15 cellular contexts compared by ENCODE assay signal in genomic region chr7:68125173-68125572, GRCh38.
"Had no signal": no experiment of that assay in that cellular context is flagged by ENCODE, and none has a peak within 500 bp of the region (broad histone marks: within the 10 kb centered on the region; RNA-seq: fewer than 3 reads in every experiment).

No MANE protein-coding gene starts in this region.

- H3K79me2 ChIP-seq: parathyroid adenoma had no signal

- H3K4me1 Mint-ChIP-seq: natural killer cell; stimulated activated effector memory CD8-positive, alpha-beta T cell treated with anti-CD3 and anti-CD28 coated beads, Interleukin-12 subunit alpha, Interleukin-12 subunit beta, amount 100 ng/mL, for 72 hours had no signal

- H3K27ac Mint-ChIP-seq: activated CD8-positive, alpha-beta T cell treated with anti-CD3 and anti-CD28 coated beads for 36 hours; activated naive CD8-positive, alpha-beta T cell; natural killer cell; stimulated activated effector memory CD8-positive, alpha-beta T cell treated with anti-CD3 and anti-CD28 coated beads, Interleukin-12 subunit alpha, Interleukin-12 subunit beta, amount 100 ng/mL, for 72 hours had no signal

- H3K27ac ChIP-seq: neutrophil, parathyroid adenoma, sigmoid colon had no signal

- DNase-seq: activated CD4-positive, alpha-beta T cell treated with anti-CD3 and anti-CD28 coated beads for 48 hours; activated CD8-positive, alpha-beta T cell treated with anti-CD3 and anti-CD28 coated beads for 36 hours; activated gamma-delta T cell treated with Interleukin-2 at 50 U/mL for 16 hours; activated T-cell treated with anti-CD3 and anti-CD28 coated beads, Interleukin-2, amount 50 U/mL, for 48 hours; amniotic stem cell; foreskin fibroblast; hypothalamus; left ventricle myocardium superior; mesenchymal stem cell; natural killer cell; sigmoid colon had no signal

- H3K9ac ChIP-seq: parathyroid adenoma had no signal

- H3K4me3 Mint-ChIP-seq: activated CD8-positive, alpha-beta T cell treated with anti-CD3 and anti-CD28 coated beads for 36 hours; activated naive CD8-positive, alpha-beta T cell; natural killer cell; stimulated activated effector memory CD8-positive, alpha-beta T cell treated with anti-CD3 and anti-CD28 coated beads, Interleukin-12 subunit alpha, Interleukin-12 subunit beta, amount 100 ng/mL, for 72 hours had no signal

- H3K36me3 Mint-ChIP-seq: activated naive CD8-positive, alpha-beta T cell; natural killer cell; stimulated activated effector memory CD8-positive, alpha-beta T cell treated with anti-CD3 and anti-CD28 coated beads, Interleukin-12 subunit alpha, Interleukin-12 subunit beta, amount 100 ng/mL, for 72 hours had no signal

- H3K36me3 ChIP-seq: neutrophil, sigmoid colon had no signal

- ATAC-seq: activated CD8-positive, alpha-beta T cell treated with anti-CD3 and anti-CD28 coated beads for 36 hours; left ventricle myocardium superior; natural killer cell; stimulated activated effector memory CD8-positive, alpha-beta T cell treated with anti-CD3 and anti-CD28 coated beads, Interleukin-12 subunit alpha, Interleukin-12 subunit beta, amount 100 ng/mL, for 72 hours had no signal

- H3K4me1 ChIP-seq: parathyroid adenoma, sigmoid colon had no signal

- H3K27me3 ChIP-seq: neutrophil, sigmoid colon had no signal

- H3K27me3 Mint-ChIP-seq: activated CD8-positive, alpha-beta T cell treated with anti-CD3 and anti-CD28 coated beads for 36 hours; activated naive CD8-positive, alpha-beta T cell had no signal

- H2AFZ ChIP-seq: parathyroid adenoma had no signal

- H3K9me3 ChIP-seq: neutrophil, sigmoid colon had no signal

- H3K4me3 ChIP-seq: sigmoid colon had no signal
